Comparison of ENCODE assay signal across 1 cellular context in the genomic region with DNA sequence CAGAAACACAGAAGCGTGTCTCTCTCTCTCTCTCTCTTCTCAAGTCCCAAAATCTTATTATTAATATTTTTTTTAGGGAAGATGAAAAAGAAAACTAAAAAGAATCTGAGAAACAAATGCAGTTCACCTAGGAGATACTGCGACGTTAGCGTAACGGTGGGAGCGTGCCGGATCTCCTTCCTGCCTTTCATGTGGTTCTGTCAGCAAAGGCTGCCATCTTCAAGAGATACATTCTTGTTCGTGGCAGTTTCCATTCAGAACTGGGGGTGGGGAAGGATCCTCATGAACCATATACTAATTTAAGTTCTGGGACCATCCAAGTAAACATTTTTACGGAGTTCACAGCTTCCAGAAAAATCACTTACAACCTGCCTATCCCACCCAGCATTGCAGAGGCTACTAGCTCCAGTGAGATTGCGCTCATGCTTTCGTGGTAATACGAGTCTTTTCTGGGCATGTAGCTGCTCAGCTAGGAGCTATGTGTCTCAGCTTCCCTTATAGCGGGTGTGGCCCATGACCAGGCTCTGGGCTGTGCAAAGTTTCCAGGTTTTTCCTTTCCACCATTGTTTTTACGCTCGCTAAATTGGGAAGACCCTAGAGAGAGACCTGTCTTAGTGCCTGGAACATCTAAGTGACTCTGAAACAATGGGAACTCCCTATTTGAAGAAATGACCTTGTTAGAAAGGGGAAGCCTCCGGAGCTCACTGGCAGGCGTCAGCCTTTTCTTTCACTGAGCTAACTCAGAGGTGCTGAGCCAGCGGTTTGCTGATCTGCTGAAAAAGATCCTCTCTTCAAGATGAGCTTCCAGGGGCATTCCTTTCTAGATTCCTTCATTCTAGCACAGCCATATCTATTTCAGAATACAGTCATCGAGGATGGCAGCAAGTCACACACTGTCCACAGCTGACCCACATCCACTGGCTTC.
TF ChIP-seq lines count a peak whose summit lies in the region.

No MANE protein-coding gene starts in this region.

TF ChIP-seq in IMR-90, 13 proteins besides CTCF, POLR2A, EP300 and RAD21 (continued from another document):
- TF ChIP-seq MAFK (IDR thresholded peaks at IDR 0.05; ENCODE audit: low read depth, low read length), result peak; percentile 31; the same call in 1 of the 2 replicates
- no peak for TF ChIP-seq RFX5 (IDR thresholded peaks at IDR 0.05; ENCODE audit: low read depth, low read length)
- TF ChIP-seq, protein P1, sequence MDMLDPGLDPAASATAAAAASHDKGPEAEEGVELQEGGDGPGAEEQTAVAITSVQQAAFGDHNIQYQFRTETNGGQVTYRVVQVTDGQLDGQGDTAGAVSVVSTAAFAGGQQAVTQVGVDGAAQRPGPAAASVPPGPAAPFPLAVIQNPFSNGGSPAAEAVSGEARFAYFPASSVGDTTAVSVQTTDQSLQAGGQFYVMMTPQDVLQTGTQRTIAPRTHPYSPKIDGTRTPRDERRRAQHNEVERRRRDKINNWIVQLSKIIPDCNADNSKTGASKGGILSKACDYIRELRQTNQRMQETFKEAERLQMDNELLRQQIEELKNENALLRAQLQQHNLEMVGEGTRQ (IDR thresholded peaks at IDR 0.05; ENCODE audit: low read depth, low read length), result no peak
